Comparison of ENCODE assay signal across 26 cellular contexts in genomic region chr1:30680879-30681278, GRCh38. TPM values are rescaled to one million over a fixed set of nuclear protein-coding genes. Genes with fewer than 3 reads are reported as not detected.
"Had no signal": no experiment of that assay in that cellular context is flagged by ENCODE, and none has a peak within 500 bp of the region (broad histone marks: within the 10 kb centered on the region; RNA-seq: fewer than 3 reads in every experiment).

No MANE protein-coding gene starts in this region.

- ATAC-seq: left lung; naive thymus-derived CD4-positive, alpha-beta T cell; stimulated activated memory B cell treated with anti-CD40 and anti-IgM and Interleukin-4, amounts not matched to agents 10 μg/mL and 1 μg/mL and 100 μg/mL, for 72 hours; stimulated activated naive CD8-positive, alpha-beta T cell treated with anti-CD3 and anti-CD28 coated beads, Interleukin-15, Interleukin-2, amounts not matched to agents 100 U/mL and 50 U/mL, for 24 hours had no signal

- H3K9ac ChIP-seq: neural progenitor cell, parathyroid adenoma had no signal

- H3K36me3 ChIP-seq: colonic mucosa, esophagus squamous epithelium, left lung, neural progenitor cell, right atrium auricular region, spleen, tibial artery had no signal

- H3K27ac ChIP-seq: colonic mucosa, left lung, neural progenitor cell, parathyroid adenoma, right atrium auricular region, skin epidermis, spleen, testis, tibial artery had no signal

- H2AFZ ChIP-seq: neural progenitor cell, parathyroid adenoma had no signal

- H3K4me1 ChIP-seq: colonic mucosa, left lung, parathyroid adenoma, testis had no signal

- H3K9me3 ChIP-seq: colonic mucosa, testis had no signal

- FAIRE-seq: endothelial cell of umbilical vein, frontal cortex, keratinocyte, urothelium cell line had no signal

- H3K4me3 ChIP-seq: colonic mucosa, esophagus squamous epithelium, left lung, neural progenitor cell, right atrium auricular region, skin epidermis, spleen, testis, tibial artery had no signal

- DNase-seq: colonic mucosa; effector CD8-positive, alpha-beta T cell; esophagus squamous epithelium; left cardiac atrium; mesenchymal stem cell; naive thymus-derived CD4-positive, alpha-beta T cell; stimulated activated CD4-positive, alpha-beta T cell treated with anti-CD3 and anti-CD28 coated beads, Interleukin-4, amount 100 ng/mL, for 4 hours; stimulated activated naive CD8-positive, alpha-beta T cell treated with anti-CD3 and anti-CD28 coated beads, Interleukin-15, Interleukin-2, amounts not matched to agents 100 U/mL and 50 U/mL, for 24 hours; substantia nigra; testis had no signal

- H3K27me3 ChIP-seq: right atrium auricular region, testis had no signal

- H3K4me2 ChIP-seq: neural progenitor cell had no signal

- H3K79me2 ChIP-seq: parathyroid adenoma had no signal

RNA-seq across cellular contexts. Expression of gene MATN1, which starts 42.5 kb away (rescaled TPM):
- total RNA-seq: colonic mucosa, epithelial cell of proximal tubule, esophagus squamous epithelium, fibroblast of villous mesenchyme, left cardiac atrium, lower leg skin, osteoblast, right atrium auricular region had no signal
- polyA plus RNA-seq: naive thymus-derived CD4-positive, alpha-beta T cell had no signal
